10 cellular contexts compared by ENCODE assay signal in the genomic region with DNA sequence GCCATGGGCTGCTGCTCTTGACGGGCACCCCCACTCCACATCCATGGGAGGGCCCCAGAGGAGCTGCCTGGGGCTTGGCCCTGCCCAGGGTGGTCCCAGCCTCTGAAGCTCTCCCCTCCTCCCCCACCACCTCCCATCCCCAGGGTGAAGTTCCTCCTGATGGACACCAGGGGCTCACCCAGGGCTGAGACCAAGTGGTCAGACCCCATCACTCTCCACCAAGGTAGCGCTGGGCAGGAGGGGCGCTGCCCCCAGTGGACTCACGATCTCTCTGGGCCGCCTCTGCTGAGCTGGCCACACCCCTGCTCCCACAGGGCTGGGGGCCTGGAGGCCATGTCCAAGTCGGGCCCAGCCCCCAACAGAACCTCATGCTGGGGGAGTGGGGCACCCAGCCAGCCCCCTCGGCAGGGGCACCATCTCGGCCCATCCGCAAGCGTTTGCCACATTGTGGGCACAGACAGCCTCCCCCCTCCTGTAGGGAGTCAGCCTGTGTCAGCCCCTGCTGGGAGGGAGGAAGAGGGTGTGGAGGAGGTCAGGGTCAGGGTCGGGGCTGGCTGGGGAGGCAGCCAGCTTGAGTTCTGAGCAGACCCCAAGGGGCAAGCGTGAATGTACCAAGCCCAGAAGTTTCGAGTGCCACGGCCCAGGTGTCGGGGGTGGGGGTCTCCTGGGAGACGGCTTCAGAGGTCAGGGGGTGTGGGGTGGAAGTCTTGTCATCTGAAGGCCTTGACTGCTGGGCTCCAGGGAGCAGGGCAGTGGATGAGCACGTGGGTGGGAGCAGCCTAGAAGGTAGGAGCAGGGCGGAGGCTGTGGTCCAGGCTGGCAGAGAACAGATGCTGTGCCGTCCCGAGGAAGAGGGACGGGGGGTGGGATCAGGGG. TPM values are rescaled to one million over a fixed set of nuclear protein-coding genes. Genes with fewer than 3 reads are reported as not detected.
A peak's percentile ranks its signal among the peaks of the same experiment; 100 is the strongest.
DNase-seq lines count a peak whose midpoint lies in the region; ATAC-seq, FAIRE-seq and TF ChIP-seq lines count a peak whose summit lies in the region.
"Had no signal": no experiment of that assay in that cellular context is flagged by ENCODE, and none has a peak within 500 bp of the region (broad histone marks: within the 10 kb centered on the region; RNA-seq: fewer than 3 reads in every experiment).

No MANE protein-coding gene starts in this region.

- H3K4me1 ChIP-seq in HepG2 (ENCODE audit: insufficient read depth, low read length) = peaks cover 49% of the 10 kb centered on the region
- no peaks in the 10 kb centered on the region for H3K4me1 ChIP-seq in right lobe of liver
- H3K4me1 ChIP-seq in iPS DF 6.9 (ENCODE audit: control insufficient read depth, insufficient read depth, low read length) = peaks cover 2% of the 10 kb centered on the region; the same call in 1 of the 2 replicates
- peaks cover 0 to 18% (median 16%) of the 10 kb centered on the region in 4 donors for H3K4me1 ChIP-seq in upper lobe of left lung
- H3K4me1 ChIP-seq: prostate gland had no signal

- H2AFZ ChIP-seq in HepG2 (ENCODE audit: low read length) = no peak overlapping the region

- no peaks in the 10 kb centered on the region for H3K36me3 ChIP-seq in HepG2 (replicated peaks in 1 of 2; ENCODE audit: control insufficient read depth in 1 of 2, insufficient read depth in 2 of 2, low read length in 2 of 2)
- H3K36me3 ChIP-seq in right lobe of liver = no peaks in the 10 kb centered on the region
- H3K36me3 ChIP-seq in iPS DF 6.9 (ENCODE audit: control insufficient read depth, insufficient read depth, low read length) = no peaks in the 10 kb centered on the region
- H3K36me3 ChIP-seq in upper lobe of left lung = no peaks in the 10 kb centered on the region
- H3K36me3 ChIP-seq: prostate gland had no signal

- CTCF ChIA-PET in HepG2 (lab: Yijun Ruan, JAX; ENCODE audit: low intra/inter-chr PET ratio, low total read pairs) = no interaction called here
- CTCF ChIA-PET in RWPE1 (lab: Yijun Ruan, JAX) = no interaction called here

- H3K79me2 ChIP-seq in HepG2 (ENCODE audit: insufficient read depth, low read length) = no peaks in the 10 kb centered on the region

- intact Hi-C loops in HepG2 (cut with micrococcal nuclease; ENCODE audit: unreplicated experiment) (no loop called here), right lobe of liver (cut with DNase I) (loop anchor here in 1 of 2 donors (10.0 kb wide), 1 partner anchor 482 kb away; no protein-coding TSS in a partner anchor)

- peak overlapping the region; percentile 93 for H3K4me2 ChIP-seq in HepG2 (ENCODE audit: low read depth, low read length)

- no TSS peak for BruUV-seq in HepG2 (replicated peaks; lab: Mats Ljungman, UMichigan)

- DNase-seq in HepG2 (ENCODE audit: low spot score) = peak; percentile 54
- no peak for DNase-seq in right lobe of liver
- DNase-seq in RWPE1 (ENCODE audit: low spot score) = no peak
- peak; percentile 31 for DNase-seq in iPS DF 6.9 (ENCODE audit: low read depth, low spot score)
- peak in 1 of 2 donors; percentile 68 for DNase-seq in upper lobe of left lung
- DNase-seq in NK-92 treated with Interleukin-12 subunit alpha and Interleukin-12 subunit beta, amount 100 ng/mL, for 24 hours (lab: John Stamatoyannopoulos, UW) = no peak
- no peak for DNase-seq in activated naive CD8-positive, alpha-beta T cell treated with anti-CD3 and anti-CD28 coated beads for 36 hours
- DNase-seq: NCI-H2107 had no signal

- no peak for TF ChIP-seq RAD21 in HepG2 (CRISPR knock-in tag; IDR thresholded peaks at IDR 0.05)

- no peaks in the 10 kb centered on the region for H3K9me3 Mint-ChIP-seq in activated naive CD8-positive, alpha-beta T cell treated with anti-CD3 and anti-CD28 coated beads for 36 hours

- no peaks in the 10 kb centered on the region for H3K4me1 Mint-ChIP-seq in activated naive CD8-positive, alpha-beta T cell treated with anti-CD3 and anti-CD28 coated beads for 36 hours

- H3K9me3 ChIP-seq in HepG2 (ENCODE audit: low read length) (no peaks in the 10 kb centered on the region), right lobe of liver (no peaks in the 10 kb centered on the region), iPS DF 6.9 (ENCODE audit: control insufficient read depth, insufficient read depth, low read length) (no peaks in the 10 kb centered on the region), upper lobe of left lung (no peaks in the 10 kb centered on the region)
- H3K9me3 ChIP-seq: prostate gland had no signal

- H3K27ac ChIP-seq in HepG2 (ENCODE audit: extremely low read length, insufficient read depth, low read length) (no peak overlapping the region), right lobe of liver (no peak overlapping the region), RWPE1 (peak overlapping the region; percentile 77), iPS DF 6.9 (ENCODE audit: low read length) (no peak overlapping the region), upper lobe of left lung (peak overlapping the region in 3 of 4 donors; percentile 7 to 56 (median 55))
- H3K27ac ChIP-seq: prostate gland had no signal

- peak; percentile 55 for TF ChIP-seq CTCF in HepG2 (CRISPR knock-in tag; IDR thresholded peaks at IDR 0.05)
- TF ChIP-seq CTCF in right lobe of liver (IDR thresholded peaks at IDR 0.05) = peak in 1 of 4 donors; percentile 9
- TF ChIP-seq CTCF in RWPE1 (conservative IDR thresholded peaks at IDR 0.05; ENCODE audit: low read depth) = peak; percentile 47
- TF ChIP-seq CTCF in upper lobe of left lung (IDR thresholded peaks at IDR 0.05) = peak in 3 of 6 experiments; percentile 9 to 36 (median 11)

- no peak overlapping the region for H3K27ac Mint-ChIP-seq in activated naive CD8-positive, alpha-beta T cell treated with anti-CD3 and anti-CD28 coated beads for 36 hours

- TF ChIP-seq POLR2A in HepG2 (IDR thresholded peaks at IDR 0.05; ENCODE audit: insufficient read depth in 1 of 2, low read depth in 2 of 2, low read length in 2 of 2) = no peak
- TF ChIP-seq POLR2A in right lobe of liver (IDR thresholded peaks at IDR 0.05) = no peak
- no peak for TF ChIP-seq POLR2A in upper lobe of left lung (IDR thresholded peaks at IDR 0.05)

- TF ChIP-seq EP300 in HepG2 (IDR thresholded peaks at IDR 0.05; ENCODE audit: low read depth in 2 of 2, low read length in 2 of 2) = no peak
- no peak for TF ChIP-seq EP300 in HepG2 (CRISPR knock-in tag; IDR thresholded peaks at IDR 0.05; ENCODE audit: borderline replicate concordance)
- TF ChIP-seq EP300 in upper lobe of left lung (IDR thresholded peaks at IDR 0.05) = no peak

- H3K27me3 ChIP-seq in HepG2 (ENCODE audit: control insufficient read depth in 1 of 2, insufficient read depth in 2 of 2, low read length in 2 of 2) = peaks cover 2 to 5% of the 10 kb centered on the region in 2 experiments; a peak in 1 of 5 replicates
- H3K27me3 ChIP-seq in right lobe of liver = no peaks in the 10 kb centered on the region
- no peaks in the 10 kb centered on the region for H3K27me3 ChIP-seq in iPS DF 6.9 (ENCODE audit: control insufficient read depth, insufficient read depth, low read length)
- no peaks in the 10 kb centered on the region for H3K27me3 ChIP-seq in upper lobe of left lung

- in situ Hi-C loops in HepG2 (cut with HindIII; ENCODE audit: extremely low pct_ligation_motif_present, low pct_unique_long_range_greater_than_20kb) = no loop called here

- no peak for FAIRE-seq in HepG2 (lab: Jason Lieb, UNC)

- H3K9ac ChIP-seq in HepG2 (ENCODE audit: insufficient read depth, low read depth, low read length) = peak overlapping the region; percentile 49

- POLR2A ChIA-PET in HepG2 (lab: Yijun Ruan, JAX) = interaction anchor here (0.6 kb wide), 1 partner anchor 92 kb away, joined by 5 read pairs; no protein-coding TSS in a partner anchor
- POLR2A ChIA-PET in RWPE1 (lab: Yijun Ruan, JAX; ENCODE audit: low non-redundant PET) = no interaction called here

- ATAC-seq in HepG2 (peak; percentile 76), right lobe of liver (no peak), upper lobe of left lung (ENCODE audit: low FRiP score in 2 of 2) (peak; percentile 2), GM19397 (IDR thresholded peaks at IDR 0.05; ENCODE audit: unreplicated experiment) (no peak)

- H3K36me3 Mint-ChIP-seq in activated naive CD8-positive, alpha-beta T cell treated with anti-CD3 and anti-CD28 coated beads for 36 hours = no peaks in the 10 kb centered on the region

- H3K27me3 Mint-ChIP-seq in activated naive CD8-positive, alpha-beta T cell treated with anti-CD3 and anti-CD28 coated beads for 36 hours = no peaks in the 10 kb centered on the region

- WGBS in HepG2 (ENCODE audit: low lambda C conversion rate) = 0% methylated on average over 6 of the region's 21 CpGs
- WGBS in right lobe of liver (ENCODE audit: insufficient coverage, low coverage, low lambda C conversion rate, missing lambda C conversion rate) = 50% methylated on average over 11 of the region's 21 CpGs
- no CpG with 5 or more reads among the region's 21 CpGs for WGBS in iPS DF 6.9 (ENCODE audit: insufficient coverage, insufficient read length)
- 57 to 64% methylated on average over 12 to 18 of the region's 21 CpGs for WGBS in upper lobe of left lung, 2 donors

- no peaks in the 10 kb centered on the region for H4K20me1 ChIP-seq in HepG2 (ENCODE audit: insufficient read depth, low read length)

- H3K4me3 Mint-ChIP-seq in activated naive CD8-positive, alpha-beta T cell treated with anti-CD3 and anti-CD28 coated beads for 36 hours = no peak overlapping the region

- H3K4me3 ChIP-seq in HepG2 (replicated peaks in 1 of 3; ENCODE audit: insufficient read depth in 1 of 3, low read depth in 2 of 3, low read length in 3 of 3) (peak overlapping the region; percentile 45 to 75 (median 50); a peak in 4 of 6 replicates), right lobe of liver (no peak overlapping the region), iPS DF 6.9 (ENCODE audit: low read length) (no peak overlapping the region), upper lobe of left lung (no peak overlapping the region)
- H3K4me3 ChIP-seq: prostate gland had no signal

RNA-seq across cellular contexts. Expression of a gene that starts 2.8 kb away (rescaled TPM):
- total RNA-seq in HepG2 (2016; rRNA removed; fragmentation: Illumina TruSeq; extraction: Trizol) (not detected in 2 replicates), right lobe of liver (1 to 10 TPM in 1 of 6 experiments, under 1 TPM in 2, not detected in 3; 0.22 to 1.5 (median 0.51) TPM), upper lobe of left lung (100 to 1,000 TPM in 1 of 6 donors, 10 to 100 TPM in 5; 26.8 to 507 (median 51.0) TPM)
- total RNA-seq in HepG2 (2016; cell fraction: cytosol; rRNA removed; fragmentation: Illumina TruSeq; extraction: Trizol; ENCODE audit: low read depth) = 0.10 TPM in 1 of 2 replicates, not detected in the other
- 0.11 TPM in 1 of 2 replicates, not detected in the other for total RNA-seq in HepG2 (2016; cell fraction: insoluble cytoplasmic fraction; rRNA removed; fragmentation: Illumina TruSeq; extraction: Trizol)
- 0.10 TPM in 1 of 2 replicates, not detected in the other for total RNA-seq in HepG2 (2016; cell fraction: membrane; rRNA removed; fragmentation: Illumina TruSeq; extraction: Trizol)
- 2.0 TPM in 1 of 2 replicates, not detected in the other for total RNA-seq in HepG2 (2016; cell fraction: nucleus; rRNA removed; fragmentation: Illumina TruSeq; extraction: Trizol)
- polyA plus RNA-seq in HepG2 (2011; rRNA removed) = not detected in 2 replicates
- polyA plus RNA-seq in HepG2 (2011; cell fraction: cytosol; rRNA removed) = not detected in 2 replicates
- polyA plus RNA-seq in HepG2 (2011; cell fraction: nucleus; rRNA removed) = 0.13 and 0.14 TPM in 2 replicates
- polyA plus RNA-seq in HepG2 (2012) = not detected in 2 replicates
- not detected in 2 replicates for polyA plus RNA-seq in HepG2 (2016; cell fraction: cytosol; fragmentation: Illumina TruSeq; extraction: Trizol; ENCODE audit: low read depth)
- not detected in 2 replicates for polyA plus RNA-seq in HepG2 (2016; cell fraction: insoluble cytoplasmic fraction; fragmentation: Illumina TruSeq; extraction: Trizol; ENCODE audit: low read depth)
- polyA plus RNA-seq in HepG2 (2016; cell fraction: membrane; fragmentation: Illumina TruSeq; extraction: Trizol; ENCODE audit: low read depth) = not detected in 2 replicates
- not detected in 2 replicates for polyA plus RNA-seq in HepG2 (2016; cell fraction: nucleus; fragmentation: Illumina TruSeq; extraction: Trizol; ENCODE audit: insufficient read depth, low read depth)
- 0.82 and 1.7 TPM in 2 replicates for polyA minus RNA-seq in HepG2 (2011; rRNA and poly(A)+ RNA removed; ENCODE audit: low replicate concordance)
- polyA minus RNA-seq in HepG2 (2011; cell fraction: cytosol; rRNA and poly(A)+ RNA removed) = not detected in 2 replicates
- 0.62 and 1.8 TPM in 2 replicates for polyA minus RNA-seq in HepG2 (2011; cell fraction: nucleus; rRNA and poly(A)+ RNA removed)
- not detected for total RNA-seq in activated naive CD8-positive, alpha-beta T cell treated with anti-CD3 and anti-CD28 coated beads for 36 hours

RNA-seq across cellular contexts. Expression of a gene that starts 29.9 kb away (rescaled TPM):
- total RNA-seq in HepG2 (2016; rRNA removed; fragmentation: Illumina TruSeq; extraction: Trizol) (0.08 and 0.11 TPM in 2 replicates), right lobe of liver (under 1 TPM in 2 of 6 experiments, not detected in 4; 0.14 to 0.20 TPM), upper lobe of left lung (1 to 10 TPM in 2 of 6 donors, under 1 TPM in 2, not detected in 2; 0.24 to 1.2 (median 0.67) TPM)
- total RNA-seq in HepG2 (2016; cell fraction: cytosol; rRNA removed; fragmentation: Illumina TruSeq; extraction: Trizol; ENCODE audit: low read depth) = not detected in 2 replicates
- not detected in 2 replicates for total RNA-seq in HepG2 (2016; cell fraction: insoluble cytoplasmic fraction; rRNA removed; fragmentation: Illumina TruSeq; extraction: Trizol)
- not detected in 2 replicates for total RNA-seq in HepG2 (2016; cell fraction: membrane; rRNA removed; fragmentation: Illumina TruSeq; extraction: Trizol)
- total RNA-seq in HepG2 (2016; cell fraction: nucleus; rRNA removed; fragmentation: Illumina TruSeq; extraction: Trizol) = not detected in 2 replicates
- 0.13 TPM in 1 of 2 replicates, not detected in the other for polyA plus RNA-seq in HepG2 (2011; rRNA removed)
- polyA plus RNA-seq in HepG2 (2011; cell fraction: cytosol; rRNA removed) = not detected in 2 replicates
- not detected in 2 replicates for polyA plus RNA-seq in HepG2 (2011; cell fraction: nucleus; rRNA removed)
- polyA plus RNA-seq in HepG2 (2012) = 0.15 TPM in 2 replicates
- polyA plus RNA-seq in HepG2 (2016; cell fraction: cytosol; fragmentation: Illumina TruSeq; extraction: Trizol; ENCODE audit: low read depth) = not detected in 2 replicates
- not detected in 2 replicates for polyA plus RNA-seq in HepG2 (2016; cell fraction: insoluble cytoplasmic fraction; fragmentation: Illumina TruSeq; extraction: Trizol; ENCODE audit: low read depth)
- polyA plus RNA-seq in HepG2 (2016; cell fraction: membrane; fragmentation: Illumina TruSeq; extraction: Trizol; ENCODE audit: low read depth) = not detected in 2 replicates
- polyA plus RNA-seq in HepG2 (2016; cell fraction: nucleus; fragmentation: Illumina TruSeq; extraction: Trizol; ENCODE audit: insufficient read depth, low read depth) = 0.25 TPM in 1 of 2 replicates, not detected in the other
- not detected in 2 replicates for polyA minus RNA-seq in HepG2 (2011; rRNA and poly(A)+ RNA removed; ENCODE audit: low replicate concordance)
- not detected in 2 replicates for polyA minus RNA-seq in HepG2 (2011; cell fraction: cytosol; rRNA and poly(A)+ RNA removed)
- polyA minus RNA-seq in HepG2 (2011; cell fraction: nucleus; rRNA and poly(A)+ RNA removed) = 0.13 TPM in 1 of 2 replicates, not detected in the other
- under 1 TPM; 0.12 to 0.14 TPM for total RNA-seq in activated naive CD8-positive, alpha-beta T cell treated with anti-CD3 and anti-CD28 coated beads for 36 hours

RNA-seq across cellular contexts. Expression of a gene that starts 51.7 kb away (rescaled TPM):
- total RNA-seq in HepG2 (2016; rRNA removed; fragmentation: Illumina TruSeq; extraction: Trizol) = 5.2 and 5.5 TPM in 2 replicates
- total RNA-seq in HepG2 (2016; cell fraction: cytosol; rRNA removed; fragmentation: Illumina TruSeq; extraction: Trizol; ENCODE audit: low read depth) = 2.2 and 3.3 TPM in 2 replicates
- 4.7 and 6.9 TPM in 2 replicates for total RNA-seq in HepG2 (2016; cell fraction: insoluble cytoplasmic fraction; rRNA removed; fragmentation: Illumina TruSeq; extraction: Trizol)
- 4.2 and 4.5 TPM in 2 replicates for total RNA-seq in HepG2 (2016; cell fraction: membrane; rRNA removed; fragmentation: Illumina TruSeq; extraction: Trizol)
- 7.1 and 7.5 TPM in 2 replicates for total RNA-seq in HepG2 (2016; cell fraction: nucleus; rRNA removed; fragmentation: Illumina TruSeq; extraction: Trizol)
- 6.2 and 7.0 TPM in 2 replicates for polyA plus RNA-seq in HepG2 (2011; rRNA removed)
- polyA plus RNA-seq in HepG2 (2011; cell fraction: cytosol; rRNA removed) = 2.7 and 4.1 TPM in 2 replicates
- 18.5 and 23.3 TPM in 2 replicates for polyA plus RNA-seq in HepG2 (2011; cell fraction: nucleus; rRNA removed)
- polyA plus RNA-seq in HepG2 (2012) = 5.0 and 6.3 TPM in 2 replicates
- 1.3 and 1.5 TPM in 2 replicates for polyA plus RNA-seq in HepG2 (2016; cell fraction: cytosol; fragmentation: Illumina TruSeq; extraction: Trizol; ENCODE audit: low read depth)
- polyA plus RNA-seq in HepG2 (2016; cell fraction: insoluble cytoplasmic fraction; fragmentation: Illumina TruSeq; extraction: Trizol; ENCODE audit: low read depth) = 6.9 and 7.6 TPM in 2 replicates
- 2.1 and 2.2 TPM in 2 replicates for polyA plus RNA-seq in HepG2 (2016; cell fraction: membrane; fragmentation: Illumina TruSeq; extraction: Trizol; ENCODE audit: low read depth)
- polyA plus RNA-seq in HepG2 (2016; cell fraction: nucleus; fragmentation: Illumina TruSeq; extraction: Trizol; ENCODE audit: insufficient read depth, low read depth) = 15.2 and 17.1 TPM in 2 replicates
- polyA minus RNA-seq in HepG2 (2011; rRNA and poly(A)+ RNA removed; ENCODE audit: low replicate concordance) = 19.1 and 19.3 TPM in 2 replicates
- polyA minus RNA-seq in HepG2 (2011; cell fraction: cytosol; rRNA and poly(A)+ RNA removed) = 6.9 and 9.4 TPM in 2 replicates
- polyA minus RNA-seq in HepG2 (2011; cell fraction: nucleus; rRNA and poly(A)+ RNA removed) = 8.8 and 10.3 TPM in 2 replicates
- total RNA-seq in right lobe of liver = 10 to 100 TPM in 4 of 6 experiments, 1 to 10 TPM in 2; 8.9 to 16.8 (median 11.1) TPM
- total RNA-seq in upper lobe of left lung = 10 to 100 TPM; 24.2 to 82.8 (median 36.1) TPM
- total RNA-seq in activated naive CD8-positive, alpha-beta T cell treated with anti-CD3 and anti-CD28 coated beads for 36 hours = 10 to 100 TPM; 13.7 to 16.4 TPM

Comparison
In these comparisons a context has a peak if more than half of its experiments do, and no peak if none do; other contexts are left out.
1. ATAC-seq: peak in HepG2 (single experiment) and upper lobe of left lung (2 of 2); none in right lobe of liver (0 of 4) and GM19397 (single experiment).
2. DNase-seq: peak in HepG2 (single experiment) and iPS DF 6.9 (single experiment); none in right lobe of liver (0 of 3), RWPE1 (single experiment), NK-92 treated with Interleukin-12 subunit alpha and Interleukin-12 subunit beta, amount 100 ng/mL, for 24 hours (single experiment) and activated naive CD8-positive, alpha-beta T cell treated with anti-CD3 and anti-CD28 coated beads for 36 hours (single experiment).
3. H3K4me3 ChIP-seq: peak in HepG2 (3 of 3); none in right lobe of liver (0 of 3), iPS DF 6.9 (single experiment) and upper lobe of left lung (0 of 4).
4. H3K27ac ChIP-seq: peak in RWPE1 (single experiment) and upper lobe of left lung (3 of 4); none in HepG2 (single experiment), right lobe of liver (0 of 3) and iPS DF 6.9 (single experiment).
5. RNA of a gene that starts 2.8 kb away (total RNA-seq): 26.8 to 507 TPM in upper lobe of left lung; 0.22 to 1.5 TPM in right lobe of liver, not detected in activated naive CD8-positive, alpha-beta T cell treated with anti-CD3 and anti-CD28 coated beads for 36 hours and 0.10 to 2.0 TPM in HepG2; every median in the first group is over 4 times any median in the second.